In genomic region chr12:93432031-93432430, GRCh38 we compare ENCODE assay signal across 6 cellular contexts. TPM values are rescaled to one million over a fixed set of nuclear protein-coding genes. Genes with fewer than 3 reads are reported as not detected.
A peak's percentile ranks its signal among the peaks of the same experiment; 100 is the strongest.
DNase-seq lines count a peak whose midpoint lies in the region; ATAC-seq and TF ChIP-seq lines count a peak whose summit lies in the region.
"Not testable (repeated sequence)": the region's sequence is repeated elsewhere in the genome, so short reads cannot be mapped to it uniquely, and the experiment has no call there.

No MANE protein-coding gene starts in this region.

- CTCF ChIA-PET in CD4-positive, alpha-beta memory T cell (lab: Charles Lee; ENCODE audit: partially characterized antibody), result interaction anchor here (1.6 to 2.0 kb wide), 2 partner anchors 12 to 670 kb away, joined by 7 to 14 read pairs; no protein-coding TSS in a partner anchor

- H3K27ac ChIP-seq in CD4-positive, alpha-beta memory T cell (ENCODE audit: low read depth, low read length), result not testable (repeated sequence)
- H3K27ac ChIP-seq in gastroesophageal sphincter (peak overlapping the region in 3 of 4 donors; percentile 19 to 55 (median 40)), psoas muscle (peak overlapping the region; percentile 77)

- intact Hi-C loops in CD4-positive, alpha-beta memory T cell (cut with micrococcal nuclease); psoas muscle (cut with DNase I): not testable (repeated sequence)

- H3K4me1 ChIP-seq in CD4-positive, alpha-beta memory T cell (ENCODE audit: insufficient read depth, low read length), result peaks cover 94% of the 10 kb centered on the region
- H3K4me1 ChIP-seq in gastroesophageal sphincter, result peaks cover 3 to 94% (median 15%) of the 10 kb centered on the region in 3 donors
- peaks cover 71% of the 10 kb centered on the region for H3K4me1 ChIP-seq in psoas muscle

- H3K9me3 Mint-ChIP-seq in CD4-positive, alpha-beta memory T cell; activated T-cell treated with anti-CD3 and anti-CD28 coated beads, Interleukin-2, amount 50 U/mL, for 24 hours; activated naive CD8-positive, alpha-beta T cell (ENCODE audit: low read depth); naive B cell: not testable (repeated sequence)

- H3K36me3 Mint-ChIP-seq in CD4-positive, alpha-beta memory T cell; activated naive CD8-positive, alpha-beta T cell; naive B cell: not testable (repeated sequence)
- peaks cover 38% of the 10 kb centered on the region for H3K36me3 Mint-ChIP-seq in activated T-cell treated with anti-CD3 and anti-CD28 coated beads, Interleukin-2, amount 50 U/mL, for 24 hours (ENCODE audit: low read depth)

- not testable (repeated sequence) for ATAC-seq in gastroesophageal sphincter; naive B cell (ENCODE audit: low read depth in 2 of 2); psoas muscle

- not testable (repeated sequence) for H3K27me3 Mint-ChIP-seq in CD4-positive, alpha-beta memory T cell; activated T-cell treated with anti-CD3 and anti-CD28 coated beads, Interleukin-2, amount 50 U/mL, for 24 hours; activated naive CD8-positive, alpha-beta T cell; naive B cell

- WGBS in gastroesophageal sphincter (ENCODE audit: low coverage in 1 of 2), 2 donors, result 85% methylated on average over 6 of the region's 6 CpGs
- WGBS in psoas muscle, 3 donors, result 58 to 75% (median 60%) methylated on average over 6 of the region's 6 CpGs

- TF ChIP-seq CTCF in gastroesophageal sphincter (IDR thresholded peaks at IDR 0.05); psoas muscle (IDR thresholded peaks at IDR 0.05): not testable (repeated sequence)

- H3K27ac Mint-ChIP-seq in CD4-positive, alpha-beta memory T cell, result peak overlapping the region in 1 of 7 donors; percentile 38
- peak overlapping the region; percentile 68 for H3K27ac Mint-ChIP-seq in activated T-cell treated with anti-CD3 and anti-CD28 coated beads, Interleukin-2, amount 50 U/mL, for 24 hours
- H3K27ac Mint-ChIP-seq in activated naive CD8-positive, alpha-beta T cell, result not testable (repeated sequence)
- H3K27ac Mint-ChIP-seq in naive B cell, result peak overlapping the region in 3 of 6 donors; percentile 8 to 75 (median 56)

- DNase-seq in CD4-positive, alpha-beta memory T cell; activated T-cell treated with anti-CD3 and anti-CD28 coated beads, Interleukin-2, amount 50 U/mL, for 24 hours; naive B cell; psoas muscle: not testable (repeated sequence)

- H3K27me3 ChIP-seq in CD4-positive, alpha-beta memory T cell (ENCODE audit: insufficient read depth, low read length); gastroesophageal sphincter; psoas muscle (ENCODE audit: insufficient read depth in 3 of 3, low read length in 2 of 3): not testable (repeated sequence)

- not testable (repeated sequence) for H3K36me3 ChIP-seq in CD4-positive, alpha-beta memory T cell (ENCODE audit: insufficient read depth, low read length); gastroesophageal sphincter; psoas muscle (ENCODE audit: insufficient read depth in 1 of 2, low read depth in 1 of 2)

- not testable (repeated sequence) for H3K9me3 ChIP-seq in CD4-positive, alpha-beta memory T cell (ENCODE audit: control insufficient read depth in 1 of 2, low read length in 2 of 2); gastroesophageal sphincter; psoas muscle

- H3K4me3 ChIP-seq in CD4-positive, alpha-beta memory T cell (ENCODE audit: low read length in 2 of 2); gastroesophageal sphincter; psoas muscle: not testable (repeated sequence)

- H3K4me1 Mint-ChIP-seq in CD4-positive, alpha-beta memory T cell, result peaks cover 50 to 89% (median 68%) of the 10 kb centered on the region in 4 donors
- H3K4me1 Mint-ChIP-seq in activated T-cell treated with anti-CD3 and anti-CD28 coated beads, Interleukin-2, amount 50 U/mL, for 24 hours (ENCODE audit: low read depth), result peaks cover 84% of the 10 kb centered on the region
- H3K4me1 Mint-ChIP-seq in activated naive CD8-positive, alpha-beta T cell (ENCODE audit: low read depth), result peaks cover 78% of the 10 kb centered on the region
- H3K4me1 Mint-ChIP-seq in naive B cell, result peaks cover 50 to 88% (median 79%) of the 10 kb centered on the region in 3 donors

- H3K4me3 Mint-ChIP-seq in CD4-positive, alpha-beta memory T cell, result peak overlapping the region in 5 of 8 donors; percentile 31 to 55 (median 34)
- H3K4me3 Mint-ChIP-seq in activated T-cell treated with anti-CD3 and anti-CD28 coated beads, Interleukin-2, amount 50 U/mL, for 24 hours, result not testable (repeated sequence)
- peak overlapping the region; percentile 9 for H3K4me3 Mint-ChIP-seq in activated naive CD8-positive, alpha-beta T cell
- peak overlapping the region in 5 of 8 donors; percentile 27 to 61 (median 47) for H3K4me3 Mint-ChIP-seq in naive B cell

- not testable (repeated sequence) for TF ChIP-seq EP300 in gastroesophageal sphincter (IDR thresholded peaks at IDR 0.05)

- POLR2A ChIA-PET in CD4-positive, alpha-beta memory T cell (lab: Charles Lee; ENCODE audit: partially characterized antibody), result interaction anchor here (1.0 kb wide), 1 partner anchor 12 kb away, joined by 3 read pairs; no protein-coding TSS in a partner anchor

- TF ChIP-seq POLR2A in gastroesophageal sphincter (IDR thresholded peaks at IDR 0.05), result not testable (repeated sequence)

RNA-seq across cellular contexts. Expression of gene UBE2N, which starts 9.7 kb away (rescaled TPM):
- 10 to 100 TPM; 71.2 to 72.8 TPM for total RNA-seq in CD4-positive, alpha-beta memory T cell
- polyA plus RNA-seq in CD4-positive, alpha-beta memory T cell, result 100 to 1,000 TPM; 199 to 227 TPM
- total RNA-seq in gastroesophageal sphincter (10 to 100 TPM; 44.4 to 64.2 (median 53.4) TPM), psoas muscle (10 to 100 TPM; 70.6 to 97.6 (median 80.0) TPM)
- polyA plus RNA-seq in naive B cell (ENCODE audit: low read depth in 6 of 6) (100 to 1,000 TPM; 152 to 210 (median 157) TPM), psoas muscle (100 to 1,000 TPM in 1 of 3 donors, 10 to 100 TPM in 2; 52.8 to 104 (median 91.4) TPM)

RNA-seq across cellular contexts. Expression of gene MRPL42, which starts 35.3 kb away (rescaled TPM):
- total RNA-seq in CD4-positive, alpha-beta memory T cell, result 10 to 100 TPM; 40.1 to 43.2 TPM
- polyA plus RNA-seq in CD4-positive, alpha-beta memory T cell, result 10 to 100 TPM; 75.7 to 92.8 TPM
- total RNA-seq in gastroesophageal sphincter (10 to 100 TPM; 40.3 to 52.9 (median 46.2) TPM), psoas muscle (10 to 100 TPM; 22.7 to 37.3 (median 24.1) TPM)
- polyA plus RNA-seq in naive B cell (ENCODE audit: low read depth in 6 of 6) (10 to 100 TPM; 80.8 to 98.2 (median 87.9) TPM), psoas muscle (10 to 100 TPM; 27.5 to 48.3 (median 38.3) TPM)

RNA-seq across cellular contexts. Expression of gene NUDT4, which starts 54.3 kb away (rescaled TPM):
- 10 to 100 TPM; 41.8 to 45.2 TPM for total RNA-seq in CD4-positive, alpha-beta memory T cell
- 10 to 100 TPM; 39.3 to 49.6 TPM for polyA plus RNA-seq in CD4-positive, alpha-beta memory T cell
- 100 to 1,000 TPM in 1 of 4 donors, 10 to 100 TPM in 3; 91.2 to 146 (median 94.3) TPM for total RNA-seq in gastroesophageal sphincter
- 10 to 100 TPM; 50.4 to 81.1 (median 70.4) TPM for polyA plus RNA-seq in naive B cell (ENCODE audit: low read depth in 6 of 6)
- total RNA-seq in psoas muscle, result 100 to 1,000 TPM; 187 to 254 (median 211) TPM
- 100 to 1,000 TPM in 1 of 3 donors, 10 to 100 TPM in 2; 48.3 to 108 (median 76.1) TPM for polyA plus RNA-seq in psoas muscle
